8 cellular contexts compared by ENCODE assay signal in the genomic region with DNA sequence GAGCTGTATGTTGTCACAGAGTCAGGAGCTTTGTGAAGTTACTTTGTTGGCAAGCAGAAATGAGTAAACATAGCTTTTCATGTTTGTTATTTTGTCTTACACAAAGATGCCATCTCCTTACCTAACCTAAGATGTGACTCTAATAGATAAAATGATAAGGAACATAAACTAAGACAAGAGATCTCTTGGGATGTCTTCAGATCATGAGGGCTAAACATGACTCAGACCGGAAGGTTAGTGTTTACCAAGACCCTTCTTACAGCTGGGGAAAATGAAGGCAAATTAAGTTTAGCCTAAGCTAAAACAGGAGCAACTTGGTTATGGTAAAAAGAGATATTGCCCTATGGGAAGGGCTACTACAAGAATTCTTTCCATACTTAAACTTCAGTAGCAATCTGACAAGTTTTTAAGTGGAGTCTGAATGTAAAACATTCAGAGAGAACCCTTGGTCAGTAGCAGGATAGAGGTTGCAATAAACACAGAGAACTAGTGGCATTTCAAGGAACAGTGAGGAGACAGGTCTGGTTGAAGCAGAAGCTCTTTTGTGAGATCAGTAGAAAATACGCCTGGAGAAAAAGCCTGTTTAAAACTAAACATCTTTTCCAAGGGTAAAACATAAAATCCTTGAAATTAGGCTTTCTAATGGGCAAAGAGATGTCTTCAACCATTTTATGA. TPM values are rescaled to one million over a fixed set of nuclear protein-coding genes. Genes with fewer than 3 reads are reported as not detected.
DNase-seq lines count a peak whose midpoint lies in the region; ATAC-seq and TF ChIP-seq lines count a peak whose summit lies in the region.

No MANE protein-coding gene starts in this region.

- no TSS peak for BruUV-seq in Calu3 (replicated peaks; lab: Mats Ljungman, UMichigan)

- no peaks in the 10 kb centered on the region for H3K36me3 ChIP-seq in H7 (replicated peaks; ENCODE audit: control insufficient read depth, insufficient read depth, low read length)

- TF ChIP-seq CTCF in Calu3 (IDR thresholded peaks at IDR 0.05; ENCODE audit: unreplicated experiment): no peak

- no peak for ATAC-seq in GM21717 (IDR thresholded peaks at IDR 0.05; ENCODE audit: unreplicated experiment)

- DNase-seq in Calu3 (no peak), HCEC 1CT (peak; percentile 33), H7 (no peak), glomerular visceral epithelial cell (ENCODE audit: extremely low spot score) (no peak), hippocampal formation (lab: John Stamatoyannopoulos, UW) (no peak)

- peak overlapping the region; percentile 54 for H3K27ac Mint-ChIP-seq in Calu3 (ENCODE audit: unreplicated experiment)

- intact Hi-C loops in Calu3 (cut with micrococcal nuclease; ENCODE audit: unreplicated experiment): no loop called here

- CTCF ChIA-PET in Calu3 (lab: Charles Lee): no interaction called here

- H3K4me3 Mint-ChIP-seq in Calu3 (ENCODE audit: low read depth, unreplicated experiment): no peak overlapping the region

- H3K27me3 ChIP-seq in layer of hippocampus (ENCODE audit: control insufficient read depth, insufficient read depth, low read length) (no peaks in the 10 kb centered on the region), H7 (ENCODE audit: control insufficient read depth, insufficient read depth, low read length) (no peaks in the 10 kb centered on the region)

- H3K27me3 Mint-ChIP-seq in Calu3 (ENCODE audit: unreplicated experiment): no peaks in the 10 kb centered on the region

- no peak overlapping the region for H3K4me3 ChIP-seq in H7 (ENCODE audit: insufficient read depth, low read depth, low read length)

- H3K36me3 Mint-ChIP-seq in Calu3 (ENCODE audit: insufficient read depth, unreplicated experiment): no peaks in the 10 kb centered on the region

- no peaks in the 10 kb centered on the region for H3K9me3 Mint-ChIP-seq in Calu3 (ENCODE audit: low read depth, unreplicated experiment)

- H3K27ac ChIP-seq in layer of hippocampus (ENCODE audit: low read depth, low read length): peak overlapping the region; percentile 32

- H3K4me1 Mint-ChIP-seq in Calu3 (ENCODE audit: low read depth, unreplicated experiment): peaks cover 10% of the 10 kb centered on the region

TF ChIP-seq in PFSK-1, 5 proteins besides CTCF, POLR2A, EP300 and RAD21:
- peak; percentile 40; the same call in 1 of the 2 replicates for TF ChIP-seq SIN3A (IDR thresholded peaks at IDR 0.05; ENCODE audit: borderline replicate concordance, insufficient read depth, low read length)
- TF ChIP-seq POLR2AphosphoS5 (IDR thresholded peaks at IDR 0.05; ENCODE audit: low read depth, low read length): no peak

RNA-seq across cellular contexts. Expression of a gene that starts 29.9 kb away (rescaled TPM):
- total RNA-seq in Calu3 (2022): 18.7 and 21.8 TPM in 2 replicates
- 22.7 TPM for polyA plus RNA-seq in PFSK-1 (2012; ENCODE audit: insufficient read length, low read depth)
- total RNA-seq in H7 (2014; rRNA removed; shearing (Covaris generic)): 12.7 and 12.8 TPM in 2 replicates
